In genomic region chr12:110972870-110973269, GRCh38 we compare ENCODE assay signal across 18 cellular contexts. TPM values are rescaled to one million over a fixed set of nuclear protein-coding genes. Genes with fewer than 3 reads are reported as not detected.
"Had no signal": no experiment of that assay in that cellular context is flagged by ENCODE, and none has a peak within 500 bp of the region (broad histone marks: within the 10 kb centered on the region; RNA-seq: fewer than 3 reads in every experiment).

No MANE protein-coding gene starts in this region.

- H3K4me3 ChIP-seq: colonic mucosa, hepatocyte, psoas muscle, right lobe of liver had no signal

- H3K27ac Mint-ChIP-seq: naive B cell, nephron had no signal

- H3K27ac ChIP-seq: colonic mucosa, hepatocyte, neutrophil, psoas muscle, right lobe of liver had no signal

- DNase-seq: colonic mucosa; dermis blood vessel endothelial cell; foreskin melanocyte; head of caudate nucleus; kidney glomerular epithelial cell; mesendoderm; naive B cell; psoas muscle; retina; right lobe of liver; stimulated activated CD4-positive, alpha-beta T cell treated with anti-CD3 and anti-CD28 coated beads, Interleukin-4, amount 100 ng/mL, for 4 hours; stimulated activated naive CD4-positive, alpha-beta T cell treated with Interleukin-2 at 50 U/mL for 16 hours had no signal

- H3K4me1 Mint-ChIP-seq: naive B cell, nephron had no signal

- H3K36me3 Mint-ChIP-seq: naive B cell had no signal

- H3K4me3 Mint-ChIP-seq: naive B cell, nephron had no signal

- H3K4me2 ChIP-seq: hepatocyte had no signal

- H3K36me3 ChIP-seq: colonic mucosa, neutrophil, right lobe of liver had no signal

- H3K27me3 ChIP-seq: colonic mucosa, right lobe of liver had no signal

- H3K9me3 ChIP-seq: colonic mucosa, neutrophil, right lobe of liver had no signal

- H3K79me2 ChIP-seq: hepatocyte had no signal

- H2AFZ ChIP-seq: hepatocyte had no signal

- H3K4me1 ChIP-seq: colonic mucosa, psoas muscle, right lobe of liver had no signal

RNA-seq across cellular contexts. Expression of gene MYL2, which starts 52.5 kb away (rescaled TPM):
- total RNA-seq: hepatocyte, liver, lung microvascular endothelial cell, osteoblast had no signal
